Comparison of ENCODE assay signal across 9 cellular contexts in the genomic region with DNA sequence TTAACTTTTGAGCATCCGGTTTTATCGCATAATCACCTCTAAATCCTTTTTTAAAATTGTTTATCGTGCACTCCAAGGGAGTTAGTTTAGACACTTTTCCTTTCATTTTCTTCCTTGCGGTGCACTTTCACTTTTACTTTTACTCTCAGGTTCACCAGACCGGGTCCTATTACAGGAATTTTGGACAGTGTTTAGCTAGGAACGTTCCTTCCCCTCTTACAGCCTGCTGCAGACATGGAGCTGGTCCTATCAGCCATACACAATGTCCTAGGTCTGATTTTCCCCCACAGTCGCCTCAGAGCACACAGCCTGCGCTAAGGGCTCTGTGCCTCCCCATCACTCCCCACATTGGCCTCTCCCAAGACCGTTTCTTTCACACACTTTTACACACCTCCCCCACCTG.
DNase-seq lines count a peak whose midpoint lies in the region; ATAC-seq and TF ChIP-seq lines count a peak whose summit lies in the region.
"Had no signal": no experiment of that assay in that cellular context is flagged by ENCODE, and none has a peak within 500 bp of the region (broad histone marks: within the 10 kb centered on the region; RNA-seq: fewer than 3 reads in every experiment).

No MANE protein-coding gene starts in this region.

- no peak for TF ChIP-seq POLR2A in lower leg skin (IDR thresholded peaks at IDR 0.05)

- DNase-seq in activated CD4-positive, alpha-beta T cell treated with anti-CD3 and anti-CD28 coated beads, Interleukin-2, amount 10 ng/mL, durations not matched to agents 24 days and 14 days, result peak; percentile 65
- DNase-seq in activated CD4-positive, alpha-beta T cell treated with anti-CD3 and anti-CD28 coated beads for 1 hour, result no peak
- DNase-seq in activated T-helper 2 cell treated with anti-CD3 and anti-CD28 coated beads, Interferon-gamma antibody, Interleukin-2, Interleukin-4, amounts not matched to agents 10 μg/mL and 5 μg/mL and 100 μg/mL, durations not matched to agents 14 hours and 24 hours and 36 hours (ENCODE audit: low spot score), result no peak
- DNase-seq in stimulated activated effector memory CD8-positive, alpha-beta T cell treated with anti-CD3 and anti-CD28 coated beads, Interleukin-12 subunit alpha, Interleukin-12 subunit beta, amount 100 ng/mL, for 72 hours (ENCODE audit: low spot score in 2 of 2), result no peak
- DNase-seq in lower leg skin (ENCODE audit: low spot score in 2 of 2), result no peak
- DNase-seq: NCI-H2227 treated with DMSO at 0.1 percent for 48 hours had no signal

- H3K27me3 Mint-ChIP-seq in activated CD4-positive, alpha-beta T cell treated with anti-CD3 and anti-CD28 coated beads, Interleukin-2, amount 10 ng/mL, durations not matched to agents 24 days and 14 days, result no peaks in the 10 kb centered on the region
- peaks cover 2% of the 10 kb centered on the region for H3K27me3 Mint-ChIP-seq in activated T-helper 2 cell treated with anti-CD3 and anti-CD28 coated beads, Interferon-gamma antibody, Interleukin-2, Interleukin-4, amounts not matched to agents 10 μg/mL and 5 μg/mL and 100 μg/mL, durations not matched to agents 14 hours and 24 hours and 36 hours (ENCODE audit: low read depth)

- H3K4me1 Mint-ChIP-seq in activated CD4-positive, alpha-beta T cell treated with anti-CD3 and anti-CD28 coated beads, Interleukin-2, amount 10 ng/mL, durations not matched to agents 24 days and 14 days, result peaks cover 16% of the 10 kb centered on the region
- peaks cover 6% of the 10 kb centered on the region for H3K4me1 Mint-ChIP-seq in activated T-helper 2 cell treated with anti-CD3 and anti-CD28 coated beads, Interferon-gamma antibody, Interleukin-2, Interleukin-4, amounts not matched to agents 10 μg/mL and 5 μg/mL and 100 μg/mL, durations not matched to agents 14 hours and 24 hours and 36 hours (ENCODE audit: low read depth)
- H3K4me1 Mint-ChIP-seq in stimulated activated effector memory CD8-positive, alpha-beta T cell treated with anti-CD3 and anti-CD28 coated beads, Interleukin-12 subunit alpha, Interleukin-12 subunit beta, amount 100 ng/mL, for 72 hours, result peaks cover 15% of the 10 kb centered on the region

- intact Hi-C loops in activated CD4-positive, alpha-beta T cell treated with anti-CD3 and anti-CD28 coated beads, Interleukin-2, amount 10 ng/mL, durations not matched to agents 24 days and 14 days (cut with micrococcal nuclease), result loop anchor here (10.0 kb wide), 1 partner anchor 499 kb away; no protein-coding TSS in a partner anchor
- intact Hi-C loops in activated T-helper 2 cell treated with anti-CD3 and anti-CD28 coated beads, Interferon-gamma antibody, Interleukin-2, Interleukin-4, amounts not matched to agents 10 μg/mL and 5 μg/mL and 100 μg/mL, durations not matched to agents 14 hours and 24 hours and 36 hours (cut with micrococcal nuclease), result loop anchor here (10.0 kb wide), 1 partner anchor 91 kb away; no protein-coding TSS in a partner anchor
- intact Hi-C loops in lower leg skin (cut with DNase I; ENCODE audit: low total_unique reads), result no loop called here

- WGBS in lower leg skin, 2 donors, result 72 to 83% methylated on average over 9 of the region's 9 CpGs

- no peak overlapping the region for H3K4me3 ChIP-seq in lower leg skin (ENCODE audit: low read depth, poor library complexity, severe bottlenecking)

- peak overlapping the region; percentile 46 for H3K27ac Mint-ChIP-seq in activated CD4-positive, alpha-beta T cell treated with anti-CD3 and anti-CD28 coated beads, Interleukin-2, amount 10 ng/mL, durations not matched to agents 24 days and 14 days
- no peak overlapping the region for H3K27ac Mint-ChIP-seq in activated T-helper 2 cell treated with anti-CD3 and anti-CD28 coated beads, Interferon-gamma antibody, Interleukin-2, Interleukin-4, amounts not matched to agents 10 μg/mL and 5 μg/mL and 100 μg/mL, durations not matched to agents 14 hours and 24 hours and 36 hours
- H3K27ac Mint-ChIP-seq in stimulated activated effector memory CD8-positive, alpha-beta T cell treated with anti-CD3 and anti-CD28 coated beads, Interleukin-12 subunit alpha, Interleukin-12 subunit beta, amount 100 ng/mL, for 72 hours, result peak overlapping the region; percentile 1

- H3K4me3 Mint-ChIP-seq in activated CD4-positive, alpha-beta T cell treated with anti-CD3 and anti-CD28 coated beads, Interleukin-2, amount 10 ng/mL, durations not matched to agents 24 days and 14 days, result peak overlapping the region; percentile 52
- H3K4me3 Mint-ChIP-seq in activated T-helper 2 cell treated with anti-CD3 and anti-CD28 coated beads, Interferon-gamma antibody, Interleukin-2, Interleukin-4, amounts not matched to agents 10 μg/mL and 5 μg/mL and 100 μg/mL, durations not matched to agents 14 hours and 24 hours and 36 hours (ENCODE audit: low read depth), result peak overlapping the region; percentile 44
- peak overlapping the region; percentile 43 for H3K4me3 Mint-ChIP-seq in stimulated activated effector memory CD8-positive, alpha-beta T cell treated with anti-CD3 and anti-CD28 coated beads, Interleukin-12 subunit alpha, Interleukin-12 subunit beta, amount 100 ng/mL, for 72 hours

- ATAC-seq in HG03378 (IDR thresholded peaks at IDR 0.05; ENCODE audit: unreplicated experiment), result peak; percentile 78
- ATAC-seq in stimulated activated effector memory CD8-positive, alpha-beta T cell treated with anti-CD3 and anti-CD28 coated beads, Interleukin-12 subunit alpha, Interleukin-12 subunit beta, amount 100 ng/mL, for 72 hours, result no peak
- ATAC-seq in HG03159 (IDR thresholded peaks at IDR 0.05; ENCODE audit: unreplicated experiment), result no peak
- no peak for ATAC-seq in GM19397 (IDR thresholded peaks at IDR 0.05; ENCODE audit: unreplicated experiment)

- peaks cover 6% of the 10 kb centered on the region for H3K9me3 Mint-ChIP-seq in activated CD4-positive, alpha-beta T cell treated with anti-CD3 and anti-CD28 coated beads, Interleukin-2, amount 10 ng/mL, durations not matched to agents 24 days and 14 days
- H3K9me3 Mint-ChIP-seq in activated T-helper 2 cell treated with anti-CD3 and anti-CD28 coated beads, Interferon-gamma antibody, Interleukin-2, Interleukin-4, amounts not matched to agents 10 μg/mL and 5 μg/mL and 100 μg/mL, durations not matched to agents 14 hours and 24 hours and 36 hours, result no peaks in the 10 kb centered on the region
- no peaks in the 10 kb centered on the region for H3K9me3 Mint-ChIP-seq in stimulated activated effector memory CD8-positive, alpha-beta T cell treated with anti-CD3 and anti-CD28 coated beads, Interleukin-12 subunit alpha, Interleukin-12 subunit beta, amount 100 ng/mL, for 72 hours

- H3K36me3 Mint-ChIP-seq in activated CD4-positive, alpha-beta T cell treated with anti-CD3 and anti-CD28 coated beads, Interleukin-2, amount 10 ng/mL, durations not matched to agents 24 days and 14 days (ENCODE audit: low read depth), result no peaks in the 10 kb centered on the region
- H3K36me3 Mint-ChIP-seq in activated T-helper 2 cell treated with anti-CD3 and anti-CD28 coated beads, Interferon-gamma antibody, Interleukin-2, Interleukin-4, amounts not matched to agents 10 μg/mL and 5 μg/mL and 100 μg/mL, durations not matched to agents 14 hours and 24 hours and 36 hours (ENCODE audit: low read depth), result no peaks in the 10 kb centered on the region
- H3K36me3 Mint-ChIP-seq in stimulated activated effector memory CD8-positive, alpha-beta T cell treated with anti-CD3 and anti-CD28 coated beads, Interleukin-12 subunit alpha, Interleukin-12 subunit beta, amount 100 ng/mL, for 72 hours, result no peaks in the 10 kb centered on the region

- TF ChIP-seq CTCF in lower leg skin (IDR thresholded peaks at IDR 0.05), result no peak
